In genomic region chr4:10664408-10664807, GRCh38 we compare ENCODE assay signal across 10 cellular contexts. TPM values are rescaled to one million over a fixed set of nuclear protein-coding genes. Genes with fewer than 3 reads are reported as not detected.
A peak's percentile ranks its signal among the peaks of the same experiment; 100 is the strongest.
DNase-seq lines count a peak whose midpoint lies in the region; ATAC-seq and TF ChIP-seq lines count a peak whose summit lies in the region.
"Had no signal": no experiment of that assay in that cellular context is flagged by ENCODE, and none has a peak within 500 bp of the region (broad histone marks: within the 10 kb centered on the region; RNA-seq: fewer than 3 reads in every experiment).

No MANE protein-coding gene starts in this region.

- H3K4me1 Mint-ChIP-seq in stimulated activated naive CD8-positive, alpha-beta T cell treated with anti-CD3 and anti-CD28 coated beads, Interleukin-15, Interleukin-2, amounts not matched to agents 100 ng/mL and 50 ng/mL, for 24 hours (ENCODE audit: low read depth) = peaks cover 7% of the 10 kb centered on the region

- ATAC-seq in GM21447 (IDR thresholded peaks at IDR 0.05; ENCODE audit: unreplicated experiment) (peak; percentile 58), GM19035 (IDR thresholded peaks at IDR 0.05; ENCODE audit: unreplicated experiment) (no peak), HG02970 (IDR thresholded peaks at IDR 0.05; ENCODE audit: low FRiP score, unreplicated experiment) (no peak)

- H3K36me3 ChIP-seq in left ventricle myocardium inferior = no peaks in the 10 kb centered on the region

- H3K27ac Mint-ChIP-seq in stimulated activated naive CD8-positive, alpha-beta T cell treated with anti-CD3 and anti-CD28 coated beads, Interleukin-15, Interleukin-2, amounts not matched to agents 100 ng/mL and 50 ng/mL, for 24 hours = peak overlapping the region; percentile 37

- H3K9me3 Mint-ChIP-seq in stimulated activated naive CD8-positive, alpha-beta T cell treated with anti-CD3 and anti-CD28 coated beads, Interleukin-15, Interleukin-2, amounts not matched to agents 100 ng/mL and 50 ng/mL, for 24 hours = no peaks in the 10 kb centered on the region

- no peak overlapping the region for H3K27ac ChIP-seq in left ventricle myocardium inferior (replicated peaks)
- H3K27ac ChIP-seq: parathyroid adenoma had no signal

- DNase-seq in amniotic stem cell (lab: John Stamatoyannopoulos, UW) (peak; percentile 33), left ventricle myocardium inferior (peak; percentile 22), D341Med (ENCODE audit: low spot score) (no peak)
- no peak for DNase-seq in stimulated activated CD4-positive, alpha-beta T cell treated with anti-CD3 and anti-CD28 coated beads, Interleukin-4, amount 100 ng/mL, for 1 hour
- DNase-seq: NCI-H1092 had no signal

- no peaks in the 10 kb centered on the region for H3K36me3 Mint-ChIP-seq in stimulated activated naive CD8-positive, alpha-beta T cell treated with anti-CD3 and anti-CD28 coated beads, Interleukin-15, Interleukin-2, amounts not matched to agents 100 ng/mL and 50 ng/mL, for 24 hours (ENCODE audit: low read depth)

- H3K4me1 ChIP-seq in left ventricle myocardium inferior = no peaks in the 10 kb centered on the region
- H3K4me1 ChIP-seq: parathyroid adenoma had no signal

- no peak for TF ChIP-seq CTCF in left ventricle myocardium inferior (IDR thresholded peaks at IDR 0.05; ENCODE audit: borderline replicate concordance)

- peaks cover 47% of the 10 kb centered on the region for H3K27me3 ChIP-seq in left ventricle myocardium inferior (ENCODE audit: low read depth)

- H3K9me3 ChIP-seq in left ventricle myocardium inferior (replicated peaks) = no peaks in the 10 kb centered on the region

- no peak overlapping the region for H3K4me3 ChIP-seq in left ventricle myocardium inferior

- H3K27me3 Mint-ChIP-seq in stimulated activated naive CD8-positive, alpha-beta T cell treated with anti-CD3 and anti-CD28 coated beads, Interleukin-15, Interleukin-2, amounts not matched to agents 100 ng/mL and 50 ng/mL, for 24 hours = no peaks in the 10 kb centered on the region

- no peak overlapping the region for H3K4me3 Mint-ChIP-seq in stimulated activated naive CD8-positive, alpha-beta T cell treated with anti-CD3 and anti-CD28 coated beads, Interleukin-15, Interleukin-2, amounts not matched to agents 100 ng/mL and 50 ng/mL, for 24 hours

- intact Hi-C loops in left ventricle myocardium inferior (cut with micrococcal nuclease) = no loop called here

RNA-seq across cellular contexts. Expression of gene CLNK, which starts 20.2 kb away (rescaled TPM):
- not detected for total RNA-seq in left ventricle myocardium inferior

Comparison
In these comparisons a context has a peak if more than half of its experiments do, and no peak if none do; other contexts are left out.
1. DNase-seq: peak in amniotic stem cell (single experiment) and left ventricle myocardium inferior (single experiment); none in D341Med (single experiment) and stimulated activated CD4-positive, alpha-beta T cell treated with anti-CD3 and anti-CD28 coated beads, Interleukin-4, amount 100 ng/mL, for 1 hour (single experiment).